Comparison of ENCODE assay signal across 8 cellular contexts in genomic region chr5:139636975-139637408, GRCh38. TPM values are rescaled to one million over a fixed set of nuclear protein-coding genes. Genes with fewer than 3 reads are reported as not detected.
DNase-seq lines count a peak whose midpoint lies in the region; ATAC-seq and TF ChIP-seq lines count a peak whose summit lies in the region.

No MANE protein-coding gene starts in this region.

- peak overlapping the region; percentile 40 for H3K4me3 Mint-ChIP-seq in Caco-2 (ENCODE audit: unreplicated experiment)

- in situ Hi-C loops in HAP-1 (cut with MboI; ENCODE audit: low sequenced_read_pairs) = no loop called here

- peak overlapping the region; percentile 34 for H3K9ac ChIP-seq in rectal smooth muscle tissue (ENCODE audit: low read length)

- H3K9me3 Mint-ChIP-seq in Caco-2 (ENCODE audit: unreplicated experiment) = no peaks in the 10 kb centered on the region

- H3K9me3 ChIP-seq in Caco-2 (no peaks in the 10 kb centered on the region), HAP-1 (no peaks in the 10 kb centered on the region)

- TF ChIP-seq CTCF in Caco-2 (IDR thresholded peaks at IDR 0.05; ENCODE audit: insufficient read depth in 1 of 2, low read depth in 1 of 2, low read length in 1 of 2, severe bottlenecking in 1 of 2, unreplicated experiment in 1 of 2) (no peak), VCaP (conservative IDR thresholded peaks at IDR 0.05) (no peak), fibroblast of the aortic adventitia (IDR thresholded peaks at IDR 0.05; ENCODE audit: insufficient read depth, low read length) (no peak)

- H3K36me3 Mint-ChIP-seq in Caco-2 (ENCODE audit: insufficient read depth, unreplicated experiment) = peaks cover 75% of the 10 kb centered on the region

- BruUV-seq in Caco-2 (replicated peaks; lab: Mats Ljungman, UMichigan) = no TSS peak

- POLR2A ChIA-PET in Caco-2 (lab: Charles Lee) = no interaction called here

- H3K27me3 ChIP-seq in Caco-2 (replicated peaks; ENCODE audit: control insufficient read depth, insufficient read depth, low read length) = no peaks in the 10 kb centered on the region
- no peaks in the 10 kb centered on the region for H3K27me3 ChIP-seq in HAP-1 (ENCODE audit: low read depth)
- H3K27me3 ChIP-seq in rectal smooth muscle tissue (ENCODE audit: control insufficient read depth, insufficient read depth, low read length) = no peaks in the 10 kb centered on the region

- no peak for ATAC-seq in GM21619 (IDR thresholded peaks at IDR 0.05; ENCODE audit: unreplicated experiment)
- no peak for ATAC-seq in HG03139 (IDR thresholded peaks at IDR 0.05; ENCODE audit: unreplicated experiment)

- H3K27me3 Mint-ChIP-seq in Caco-2 (ENCODE audit: insufficient read depth, unreplicated experiment) = no peaks in the 10 kb centered on the region

- H3K27ac Mint-ChIP-seq in Caco-2 (ENCODE audit: unreplicated experiment) = peak overlapping the region; percentile 82

- H3K4me1 Mint-ChIP-seq in Caco-2 (ENCODE audit: low read depth, unreplicated experiment) = peaks cover 54% of the 10 kb centered on the region

- DNase-seq in Caco-2 = no peak
- no peak for DNase-seq in HAP-1 (ENCODE audit: low spot score in 2 of 2)
- DNase-seq in fibroblast of the aortic adventitia (ENCODE audit: low read depth) = no peak
- DNase-seq in anterior cingulate cortex (lab: John Stamatoyannopoulos, UW) = no peak

- H3K36me3 ChIP-seq in Caco-2 (ENCODE audit: control insufficient read depth, insufficient read depth, low read length) (no peaks in the 10 kb centered on the region), HAP-1 (replicated peaks) (no peaks in the 10 kb centered on the region; the same call in 1 of the 2 replicates), rectal smooth muscle tissue (ENCODE audit: control insufficient read depth, insufficient read depth, low read length) (no peaks in the 10 kb centered on the region)

- intact Hi-C loops in Caco-2 (cut with micrococcal nuclease; ENCODE audit: unreplicated experiment) = no loop called here

- H3K4me3 ChIP-seq in Caco-2 (ENCODE audit: low read depth, low read length) (no peak overlapping the region), HAP-1 (peak overlapping the region; percentile 39), fibroblast of the aortic adventitia (ENCODE audit: low read depth, low read length) (peak overlapping the region; percentile 61), rectal smooth muscle tissue (ENCODE audit: low read length) (peak overlapping the region; percentile 66)

- peaks cover 43% of the 10 kb centered on the region for H3K4me1 ChIP-seq in Caco-2
- peaks cover 15% of the 10 kb centered on the region for H3K4me1 ChIP-seq in HAP-1
- H3K4me1 ChIP-seq in rectal smooth muscle tissue (ENCODE audit: control insufficient read depth, insufficient read depth, low read length) = peaks cover 13% of the 10 kb centered on the region

- CTCF ChIA-PET in Caco-2 (lab: Charles Lee) = interaction anchor here (0.6 kb wide), 2 partner anchors 62 to 217 kb away, joined by 3 read pairs; no protein-coding TSS in a partner anchor

- H3K27ac ChIP-seq in VCaP (peak overlapping the region; percentile 82), rectal smooth muscle tissue (ENCODE audit: low read depth, low read length) (no peak overlapping the region)

RNA-seq across cellular contexts. Expression of gene CXXC5, which starts 11.2 kb away (rescaled TPM):
- total RNA-seq in Caco-2 (2022) = 79.5 and 92.3 TPM in 2 replicates
- 26.1 and 75.9 TPM in 2 replicates for total RNA-seq in fibroblast of the aortic adventitia (ENCODE audit: low replicate concordance)
